20 cellular contexts compared by ENCODE assay signal in genomic region chr10:55746002-55746401, GRCh38.
"Had no signal": no experiment of that assay in that cellular context is flagged by ENCODE, and none has a peak within 500 bp of the region (broad histone marks: within the 10 kb centered on the region; RNA-seq: fewer than 3 reads in every experiment).

No MANE protein-coding gene starts in this region.

- H3K36me3 ChIP-seq: neural progenitor cell, stomach, transverse colon had no signal

- ATAC-seq: activated CD4-positive, CD25-positive, alpha-beta regulatory T cell treated with anti-CD3 and anti-CD28 coated beads, Interleukin-2, amount 50 U/mL, for 24 hours; activated CD8-positive, alpha-beta T cell treated with anti-CD3 and anti-CD28 coated beads, Interleukin-2, amount 10 ng/mL, durations not matched to agents 7 days and 5 days; activated naive CD4-positive, alpha-beta T cell treated with anti-CD3 and anti-CD28 coated beads, Interleukin-2, amount 50 U/mL, for 72 hours; foreskin keratinocyte; left ventricle myocardium superior; naive thymus-derived CD8-positive, alpha-beta T cell; sciatic nerve; stimulated activated memory B cell treated with anti-CD40 and anti-IgM and Interleukin-4, amounts not matched to agents 10 μg/mL and 1 μg/mL and 100 μg/mL, for 72 hours had no signal

- H3K27ac ChIP-seq: foreskin keratinocyte, neural progenitor cell, stomach, transverse colon, VCaP had no signal

- DNase-seq: activated CD4-positive, alpha-beta T cell treated with anti-CD3 and anti-CD28 coated beads, Interleukin-2, amount 10 ng/mL, durations not matched to agents 7 days and 5 days; activated CD8-positive, alpha-beta T cell treated with anti-CD3 and anti-CD28 coated beads, Interleukin-2, amount 10 ng/mL, durations not matched to agents 7 days and 5 days; aorta; effector CD8-positive, alpha-beta T cell; erythroblast; foreskin keratinocyte; left ventricle myocardium superior; mammary epithelial cell; naive thymus-derived CD8-positive, alpha-beta T cell; posterior cingulate gyrus; small intestine; stimulated activated CD4-positive, alpha-beta T cell treated with anti-CD3 and anti-CD28 coated beads, Interleukin-2, amount 100 ng/mL, for 24 hours; stomach; transverse colon had no signal

- H3K9me3 ChIP-seq: stomach, transverse colon had no signal

- H3K27me3 ChIP-seq: foreskin keratinocyte, neural progenitor cell, stomach, transverse colon had no signal

- H3K4me3 ChIP-seq: neural progenitor cell, stomach, transverse colon had no signal

- H3K4me1 ChIP-seq: foreskin keratinocyte, stomach, transverse colon had no signal
